ENCODE assay signal across 21 cellular contexts in the genomic region with DNA sequence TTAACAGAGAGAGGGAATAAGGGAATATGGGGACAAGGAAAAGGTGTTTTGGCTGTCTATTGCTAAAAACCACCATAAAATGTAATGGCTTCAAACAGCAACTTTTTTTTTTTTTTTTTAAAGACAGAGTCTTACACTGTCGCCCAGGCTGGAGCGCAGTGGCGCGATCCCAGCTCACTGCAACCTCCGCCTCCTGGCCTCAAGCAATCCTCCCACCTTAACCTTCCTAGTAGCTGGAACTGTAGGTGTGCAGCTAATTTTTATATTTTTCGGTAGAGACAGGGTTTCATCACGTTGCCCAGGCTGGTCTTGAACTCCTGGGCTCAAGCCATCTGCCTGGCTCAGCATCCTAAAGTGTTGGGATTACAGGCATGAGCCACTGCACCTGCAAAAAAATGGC. TPM values are rescaled to one million over a fixed set of nuclear protein-coding genes. Genes with fewer than 3 reads are reported as not detected.
DNase-seq lines count a peak whose midpoint lies in the region; ATAC-seq and TF ChIP-seq lines count a peak whose summit lies in the region.
"Had no signal": no experiment of that assay in that cellular context is flagged by ENCODE, and none has a peak within 500 bp of the region (broad histone marks: within the 10 kb centered on the region; RNA-seq: fewer than 3 reads in every experiment).

No MANE protein-coding gene starts in this region.

- no peaks in the 10 kb centered on the region for H3K9me3 Mint-ChIP-seq in brain
- H3K9me3 Mint-ChIP-seq in stimulated activated memory B cell treated with anti-CD40 and anti-IgM and Interleukin-4, amounts not matched to agents 10 μg/mL and 1 μg/mL and 100 μg/mL, for 72 hours = no peaks in the 10 kb centered on the region
- H3K9me3 Mint-ChIP-seq: CD4-positive, CD25-positive, alpha-beta regulatory T cell had no signal

- TF ChIP-seq POLR2A in heart left ventricle (IDR thresholded peaks at IDR 0.05) = no peak

- H3K4me1 ChIP-seq in BLaER1 treated with 17β-estradiol and CSF1 and Interleukin-3, amounts not matched to agents 10 nM and 100 nM = peaks cover 16 to 74% (median 31%) of the 10 kb centered on the region in 10 experiments
- H3K4me1 ChIP-seq in Karpas-422 (ENCODE audit: low read length) (peaks cover 47% of the 10 kb centered on the region), heart left ventricle (peaks cover 0 to 24% (median 12%) of the 10 kb centered on the region in 12 donors)

- H4K20me1 ChIP-seq in BLaER1 treated with 17β-estradiol and CSF1 and Interleukin-3, amounts not matched to agents 10 nM and 100 nM = no peaks in the 10 kb centered on the region
- no peaks in the 10 kb centered on the region for H4K20me1 ChIP-seq in Karpas-422 (ENCODE audit: insufficient read depth, low read depth, low read length)

- H3K4me2 ChIP-seq in BLaER1 treated with 17β-estradiol and CSF1 and Interleukin-3, amounts not matched to agents 10 nM and 100 nM = peak overlapping the region in 8 of 11 experiments; percentile 17 to 55 (median 44); a peak in 14 of 22 replicates
- peak overlapping the region; percentile 71 for H3K4me2 ChIP-seq in Karpas-422 (ENCODE audit: low read depth, low read length, poor library complexity, severe bottlenecking)

- H2AFZ ChIP-seq in Karpas-422 (ENCODE audit: low read length) = peak overlapping the region; percentile 96

- H3K4me1 Mint-ChIP-seq in brain = peaks cover 28% of the 10 kb centered on the region
- H3K4me1 Mint-ChIP-seq in stimulated activated memory B cell treated with anti-CD40 and anti-IgM and Interleukin-4, amounts not matched to agents 10 μg/mL and 1 μg/mL and 100 μg/mL, for 72 hours = peaks cover 33% of the 10 kb centered on the region

- peak overlapping the region in 3 of 5 experiments; percentile 4 to 80 (median 38) for H3K27ac Mint-ChIP-seq in brain
- peak overlapping the region; percentile 77 for H3K27ac Mint-ChIP-seq in stimulated activated memory B cell treated with anti-CD40 and anti-IgM and Interleukin-4, amounts not matched to agents 10 μg/mL and 1 μg/mL and 100 μg/mL, for 72 hours

- DNase-seq in Karpas-422 (no peak), heart left ventricle (no peak), GM03348 (ENCODE audit: low spot score) (no peak)
- DNase-seq in activated CD4-positive, CD25-positive, alpha-beta regulatory T cell (lab: John Stamatoyannopoulos, UW) = no peak
- DNase-seq: ACHN; CD4-positive, CD25-positive, alpha-beta regulatory T cell; COR-L47; DMS 273 treated with DMSO at 0.1 percent for 48 hours; NCI-H1105 treated with DMSO at 0.1 percent for 48 hours; NCI-H1694 treated with DMSO at 0.1 percent for 48 hours; NCI-H510A; NCI-H748 treated with DMSO at 0.1 percent for 48 hours; NK-92 treated with Interleukin-12 subunit alpha and Interleukin-12 subunit beta, amount 100 ng/mL, for 24 hours; PC-3; SIG-M5 had no signal

- H3K9ac ChIP-seq in BLaER1 treated with 17β-estradiol and CSF1 and Interleukin-3, amounts not matched to agents 10 nM and 100 nM = no peak overlapping the region
- H3K9ac ChIP-seq in Karpas-422 (ENCODE audit: low read length) = peak overlapping the region; percentile 52; the same call in 1 of the 2 replicates

- H3K36me3 ChIP-seq in BLaER1 treated with 17β-estradiol and CSF1 and Interleukin-3, amounts not matched to agents 10 nM and 100 nM = peaks cover 0 to 10% (median 2%) of the 10 kb centered on the region in 11 experiments; a peak in 5 of 22 replicates
- no peaks in the 10 kb centered on the region for H3K36me3 ChIP-seq in Karpas-422 (ENCODE audit: insufficient read depth, low read length)
- peaks cover 0 to 27% (median 13%) of the 10 kb centered on the region in 9 donors for H3K36me3 ChIP-seq in heart left ventricle

- peaks cover 4% of the 10 kb centered on the region for H3K27me3 Mint-ChIP-seq in brain
- no peaks in the 10 kb centered on the region for H3K27me3 Mint-ChIP-seq in stimulated activated memory B cell treated with anti-CD40 and anti-IgM and Interleukin-4, amounts not matched to agents 10 μg/mL and 1 μg/mL and 100 μg/mL, for 72 hours
- H3K27me3 Mint-ChIP-seq: CD4-positive, CD25-positive, alpha-beta regulatory T cell had no signal

- no peaks in the 10 kb centered on the region for H3K79me2 ChIP-seq in Karpas-422 (ENCODE audit: low read length)

- WGBS in heart left ventricle, 4 donors = 93 to 96% (median 94%) methylated on average over 7 of the region's 7 CpGs

- no peaks in the 10 kb centered on the region for H3K27me3 ChIP-seq in BLaER1 treated with 17β-estradiol and CSF1 and Interleukin-3, amounts not matched to agents 10 nM and 100 nM
- H3K27me3 ChIP-seq in Karpas-422 (ENCODE audit: low read length) (no peaks in the 10 kb centered on the region), heart left ventricle (no peaks in the 10 kb centered on the region)

- no peaks in the 10 kb centered on the region for H3K9me3 ChIP-seq in BLaER1 treated with 17β-estradiol and CSF1 and Interleukin-3, amounts not matched to agents 10 nM and 100 nM (replicated peaks in 1 of 11)
- H3K9me3 ChIP-seq in Karpas-422 (ENCODE audit: low read length) (no peaks in the 10 kb centered on the region), heart left ventricle (no peaks in the 10 kb centered on the region)

- no peak overlapping the region for H3K27ac ChIP-seq in BLaER1 treated with 17β-estradiol and CSF1 and Interleukin-3, amounts not matched to agents 10 nM and 100 nM
- H3K27ac ChIP-seq in Karpas-422 (ENCODE audit: low read length) = peak overlapping the region; percentile 82
- H3K27ac ChIP-seq in heart left ventricle = no peak overlapping the region

- H3K4me3 Mint-ChIP-seq in brain = no peak overlapping the region
- no peak overlapping the region for H3K4me3 Mint-ChIP-seq in stimulated activated memory B cell treated with anti-CD40 and anti-IgM and Interleukin-4, amounts not matched to agents 10 μg/mL and 1 μg/mL and 100 μg/mL, for 72 hours

- H3K4me3 ChIP-seq in BLaER1 treated with 17β-estradiol and CSF1 and Interleukin-3, amounts not matched to agents 10 nM and 100 nM = no peak overlapping the region
- H3K4me3 ChIP-seq in Karpas-422 (ENCODE audit: low read length) = peak overlapping the region; percentile 45; the same call in 1 of the 2 replicates
- H3K4me3 ChIP-seq in heart left ventricle = no peak overlapping the region
- H3K4me3 ChIP-seq: GM12878 had no signal

- no peak for ATAC-seq in stimulated activated memory B cell treated with anti-CD40 and anti-IgM and Interleukin-4, amounts not matched to agents 10 μg/mL and 1 μg/mL and 100 μg/mL, for 72 hours
- no peak for ATAC-seq in heart left ventricle
- ATAC-seq: PC-3, SK-N-SH treated with all-trans-retinoic acid at 6 μM for 48 hours had no signal

- no peaks in the 10 kb centered on the region for H3K9me2 ChIP-seq in Karpas-422 (replicated peaks; ENCODE audit: insufficient read depth, low read length)

- intact Hi-C loops in heart left ventricle (cut with DNase I) = no loop called here

- TF ChIP-seq CTCF in brain (conservative IDR thresholded peaks at IDR 0.05) = no peak
- TF ChIP-seq CTCF in heart left ventricle (IDR thresholded peaks at IDR 0.05) = no peak

- H3K36me3 Mint-ChIP-seq in brain = peaks cover 8% of the 10 kb centered on the region
- peaks cover 16% of the 10 kb centered on the region for H3K36me3 Mint-ChIP-seq in stimulated activated memory B cell treated with anti-CD40 and anti-IgM and Interleukin-4, amounts not matched to agents 10 μg/mL and 1 μg/mL and 100 μg/mL, for 72 hours

RNA-seq across cellular contexts. Expression of gene SPATA24, which starts 4.3 kb away (rescaled TPM):
- total RNA-seq in Karpas-422 (2014; rRNA removed; shearing (Covaris generic); ENCODE audit: low replicate concordance) = 4.6 and 7.7 TPM in 2 replicates
- 7.0 TPM for polyA plus RNA-seq in brain (ENCODE audit: insufficient read depth, low read depth, low replicate concordance)
- total RNA-seq in heart left ventricle = 10 to 100 TPM; 10.7 to 25.9 (median 16.0) TPM
- polyA plus RNA-seq in heart left ventricle = 10 to 100 TPM; 12.6 to 37.8 TPM

RNA-seq across cellular contexts. Expression of gene PROB1, which starts 13.3 kb away (rescaled TPM):
- total RNA-seq in Karpas-422 (2014; rRNA removed; shearing (Covaris generic); ENCODE audit: low replicate concordance) = 0.78 and 2.3 TPM in 2 replicates
- polyA plus RNA-seq in brain (ENCODE audit: insufficient read depth, low read depth, low replicate concordance) (1.7 TPM), heart left ventricle (10 to 100 TPM; 18.9 to 34.3 TPM)
- total RNA-seq in heart left ventricle = 10 to 100 TPM; 26.6 to 63.4 (median 38.1) TPM

RNA-seq across cellular contexts. Expression of gene MZB1, which starts 18.5 kb away (rescaled TPM):
- total RNA-seq in Karpas-422 (2014; rRNA removed; shearing (Covaris generic); ENCODE audit: low replicate concordance) = 28.8 and 31.0 TPM in 2 replicates
- polyA plus RNA-seq in brain (ENCODE audit: insufficient read depth, low read depth, low replicate concordance) (not detected), heart left ventricle (under 1 TPM; 0.33 to 0.72 TPM)
- 1 to 10 TPM in 3 of 9 donors, under 1 TPM in 4, not detected in 2; 0.31 to 5.2 (median 0.97) TPM for total RNA-seq in heart left ventricle

RNA-seq across cellular contexts. Expression of gene SLC23A1, which starts 25.1 kb away (rescaled TPM):
- not detected in 2 replicates for total RNA-seq in Karpas-422 (2014; rRNA removed; shearing (Covaris generic); ENCODE audit: low replicate concordance)
- polyA plus RNA-seq in brain (ENCODE audit: insufficient read depth, low read depth, low replicate concordance) = not detected
- total RNA-seq in heart left ventricle = not detected
- polyA plus RNA-seq in heart left ventricle = not detected
- total RNA-seq: CD4-positive, CD25-positive, alpha-beta regulatory T cell; H1; PC-3 had no signal
- polyA plus RNA-seq: H1 had no signal

RNA-seq across cellular contexts. Expression of gene DNAJC18, which starts 31.1 kb away (rescaled TPM):
- 6.0 and 9.0 TPM in 2 replicates for total RNA-seq in Karpas-422 (2014; rRNA removed; shearing (Covaris generic); ENCODE audit: low replicate concordance)
- polyA plus RNA-seq in brain (ENCODE audit: insufficient read depth, low read depth, low replicate concordance) (31.0 TPM), heart left ventricle (1 to 10 TPM; 4.0 to 4.7 TPM)
- total RNA-seq in heart left ventricle = 10 to 100 TPM in 5 of 9 donors, 1 to 10 TPM in 4; 4.8 to 17.8 (median 14.2) TPM
